Comparison of ENCODE assay signal across 11 cellular contexts in the genomic region with DNA sequence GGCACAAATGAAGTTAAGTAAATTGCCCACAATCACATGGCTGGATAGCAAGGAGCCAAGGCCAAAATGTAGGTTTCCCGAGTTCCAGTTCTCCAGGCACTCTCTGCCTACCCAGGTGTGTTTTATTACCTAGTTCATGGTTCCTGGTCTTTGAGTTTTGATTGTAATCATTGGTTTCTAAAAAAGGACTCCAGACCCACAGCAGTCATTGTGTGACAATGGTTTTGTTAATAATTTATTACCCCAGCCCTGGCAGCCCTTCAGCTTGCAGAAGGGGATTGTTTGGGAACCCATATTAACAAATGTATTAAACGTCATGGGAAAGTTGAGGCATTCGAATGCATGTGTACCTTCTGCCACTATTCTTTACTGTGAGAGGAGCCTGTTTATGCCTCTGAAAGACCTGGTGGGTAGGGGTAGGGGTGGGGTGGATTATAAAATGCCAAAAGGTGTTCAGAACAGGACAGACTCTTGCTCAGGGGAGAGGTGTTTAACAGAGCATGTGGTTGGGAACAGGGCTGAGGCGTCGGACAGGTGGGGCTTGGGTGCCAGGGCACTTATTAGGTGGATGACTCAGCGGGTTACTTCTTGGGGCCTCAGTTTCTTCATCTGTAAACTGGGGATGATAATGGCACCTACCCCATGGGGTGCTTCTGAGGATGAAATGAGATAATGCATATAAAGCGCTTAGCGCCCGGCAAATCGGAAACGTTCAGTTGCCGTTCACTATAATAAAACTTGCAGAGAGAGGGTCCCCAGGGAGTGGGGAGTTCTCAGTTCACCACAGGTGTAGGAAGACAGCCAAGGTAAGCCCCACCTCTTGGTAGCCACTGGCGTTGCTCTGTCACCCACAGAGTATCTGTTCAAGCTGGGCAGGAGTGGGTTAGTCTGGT.
DNase-seq lines count a peak whose midpoint lies in the region; ATAC-seq, FAIRE-seq and TF ChIP-seq lines count a peak whose summit lies in the region.
"Had no signal": no experiment of that assay in that cellular context is flagged by ENCODE, and none has a peak within 500 bp of the region (broad histone marks: within the 10 kb centered on the region; RNA-seq: fewer than 3 reads in every experiment).

No MANE protein-coding gene starts in this region.

- H3K4me3 ChIP-seq in small intestine (ENCODE audit: low read depth in 1 of 2, low read length in 2 of 2) (no peak overlapping the region), SK-N-SH (ENCODE audit: low read depth in 2 of 2, low read length in 1 of 2) (no peak overlapping the region)
- H3K4me3 ChIP-seq: sigmoid colon had no signal

- no peak for TF ChIP-seq EP300 in SK-N-SH (IDR thresholded peaks at IDR 0.05; ENCODE audit: borderline replicate concordance in 1 of 2, low read depth in 1 of 2, low read length in 1 of 2)

- no peaks in the 10 kb centered on the region for H3K9me3 Mint-ChIP-seq in activated B cell treated with CpG ODN at 0.5 μM for 24 hours
- no peaks in the 10 kb centered on the region for H3K9me3 Mint-ChIP-seq in effector memory CD8-positive, alpha-beta T cell

- DNase-seq in activated B cell treated with CpG ODN at 0.5 μM for 24 hours (no peak), small intestine (peak; percentile 83), SK-N-SH (no peak), AG20443 (ENCODE audit: low spot score) (no peak)
- DNase-seq in effector memory CD8-positive, alpha-beta T cell, result no peak
- DNase-seq: activated CD4-positive, alpha-beta T cell treated with anti-CD3 and anti-CD28 coated beads for 36 hours; activated gamma-delta T cell treated with Interleukin-2 at 50 U/mL for 16 hours; cerebellar nuclear complex; sigmoid colon had no signal

- H4K20me1 ChIP-seq in SK-N-SH (ENCODE audit: insufficient read depth), result no peaks in the 10 kb centered on the region

- no peaks in the 10 kb centered on the region for H3K36me3 ChIP-seq in small intestine (ENCODE audit: control insufficient read depth in 2 of 2, insufficient read depth in 2 of 2, low read length in 2 of 2)
- no peaks in the 10 kb centered on the region for H3K36me3 ChIP-seq in SK-N-SH (replicated peaks in 1 of 2; ENCODE audit: control insufficient read depth in 1 of 2, insufficient read depth in 2 of 2, low read length in 1 of 2)

- H3K27ac Mint-ChIP-seq in activated B cell treated with CpG ODN at 0.5 μM for 24 hours, result peak overlapping the region; percentile 30
- H3K27ac Mint-ChIP-seq in effector memory CD8-positive, alpha-beta T cell, result no peak overlapping the region
- H3K27ac Mint-ChIP-seq: activated CD4-positive, alpha-beta T cell treated with anti-CD3 and anti-CD28 coated beads for 36 hours had no signal

- peak; percentile 35 for ATAC-seq in GM19397 (IDR thresholded peaks at IDR 0.05; ENCODE audit: unreplicated experiment)
- peak; percentile 38 for ATAC-seq in HG02938 (IDR thresholded peaks at IDR 0.05; ENCODE audit: unreplicated experiment)
- ATAC-seq in activated B cell treated with CpG ODN at 0.5 μM for 24 hours (ENCODE audit: low read depth), result no peak
- ATAC-seq in effector memory CD8-positive, alpha-beta T cell (replicated peaks), result no peak
- ATAC-seq: activated CD4-positive, alpha-beta T cell treated with anti-CD3 and anti-CD28 coated beads for 36 hours had no signal

- H3K4me1 ChIP-seq in small intestine (ENCODE audit: control insufficient read depth in 2 of 2, insufficient read depth in 1 of 2, low read depth in 1 of 2, low read length in 1 of 2) (peaks cover 0 to 11% of the 10 kb centered on the region in 2 donors), SK-N-SH (ENCODE audit: control insufficient read depth in 1 of 2, insufficient read depth in 2 of 2, low read depth in 1 of 2, low read length in 1 of 2) (peaks cover 0 to 13% of the 10 kb centered on the region in 2 experiments; a peak in 1 of 4 replicates)

- POLR2A ChIA-PET in activated B cell treated with CpG ODN at 0.5 μM for 24 hours (lab: Charles Lee), result no interaction called here
- POLR2A ChIA-PET in SK-N-SH (lab: Yijun Ruan, JAX), result no interaction called here

- H3K27me3 ChIP-seq in small intestine (ENCODE audit: control insufficient read depth in 2 of 2, insufficient read depth in 2 of 2, low read length in 2 of 2) (no peaks in the 10 kb centered on the region), SK-N-SH (ENCODE audit: insufficient read depth) (no peaks in the 10 kb centered on the region)
- H3K27me3 ChIP-seq: sigmoid colon had no signal

- H3K9ac ChIP-seq in SK-N-SH, result no peak overlapping the region

- H3K4me3 Mint-ChIP-seq in activated B cell treated with CpG ODN at 0.5 μM for 24 hours, result no peak overlapping the region
- H3K4me3 Mint-ChIP-seq in effector memory CD8-positive, alpha-beta T cell, result no peak overlapping the region
- H3K4me3 Mint-ChIP-seq: activated CD4-positive, alpha-beta T cell treated with anti-CD3 and anti-CD28 coated beads for 36 hours had no signal

- H3K9me3 ChIP-seq in small intestine (ENCODE audit: control insufficient read depth, low read depth), result no peaks in the 10 kb centered on the region
- H3K9me3 ChIP-seq in SK-N-SH, result no peaks in the 10 kb centered on the region
- H3K9me3 ChIP-seq: sigmoid colon had no signal

- intact Hi-C loops in activated B cell treated with CpG ODN at 0.5 μM for 24 hours (cut with micrococcal nuclease), result no loop called here

- H3K27ac ChIP-seq in small intestine (ENCODE audit: low read depth in 1 of 2, low read length in 1 of 2) (peak overlapping the region in 1 of 2 donors; percentile 71), SK-N-SH (ENCODE audit: low read depth in 2 of 2, low read length in 1 of 2) (no peak overlapping the region)
- H3K27ac ChIP-seq: sigmoid colon had no signal

- no peak overlapping the region for H3K4me2 ChIP-seq in SK-N-SH

- H3K9me2 ChIP-seq in SK-N-SH, result no peaks in the 10 kb centered on the region

- FAIRE-seq in small intestine (lab: Jason Lieb, UNC), result no peak

- CTCF ChIA-PET in activated B cell treated with CpG ODN at 0.5 μM for 24 hours (lab: Charles Lee), result no interaction called here
- CTCF ChIA-PET in SK-N-SH (lab: Yijun Ruan, JAX), result interaction anchor here (0.5 to 1.5 kb wide), 3 partner anchors 8 to 385 kb away, joined by 3 to 4 read pairs (median 3); no protein-coding TSS in a partner anchor

- no peak overlapping the region for H2AFZ ChIP-seq in SK-N-SH (ENCODE audit: low read depth)

- H3K36me3 Mint-ChIP-seq in activated B cell treated with CpG ODN at 0.5 μM for 24 hours (ENCODE audit: low read depth), result peaks cover 90% of the 10 kb centered on the region
- H3K36me3 Mint-ChIP-seq in effector memory CD8-positive, alpha-beta T cell (ENCODE audit: insufficient read depth), result peaks cover 14% of the 10 kb centered on the region

- 32 to 72% (median 50%) methylated on average over 13 of the region's 13 CpGs for WGBS in small intestine, 3 donors
- WGBS in SK-N-SH (ENCODE audit: low lambda C conversion rate), result 82% methylated on average over 13 of the region's 13 CpGs

- H3K27me3 Mint-ChIP-seq in activated B cell treated with CpG ODN at 0.5 μM for 24 hours, result no peaks in the 10 kb centered on the region
- H3K27me3 Mint-ChIP-seq in effector memory CD8-positive, alpha-beta T cell, result no peaks in the 10 kb centered on the region
- H3K27me3 Mint-ChIP-seq: activated CD4-positive, alpha-beta T cell treated with anti-CD3 and anti-CD28 coated beads for 36 hours had no signal

- H3K4me1 Mint-ChIP-seq in activated B cell treated with CpG ODN at 0.5 μM for 24 hours, result peaks cover 13% of the 10 kb centered on the region
- peaks cover 4% of the 10 kb centered on the region in 2 donors for H3K4me1 Mint-ChIP-seq in effector memory CD8-positive, alpha-beta T cell (ENCODE audit: low read depth in 2 of 2)

- no peak for TF ChIP-seq CTCF in activated B cell treated with CpG ODN at 0.5 μM for 24 hours (IDR thresholded peaks at IDR 0.05)
- no peak for TF ChIP-seq CTCF in SK-N-SH (IDR thresholded peaks at IDR 0.05)

- no peaks in the 10 kb centered on the region for H3F3A ChIP-seq in SK-N-SH (replicated peaks; ENCODE audit: insufficient read depth)

- no peaks in the 10 kb centered on the region for H3K79me2 ChIP-seq in SK-N-SH (ENCODE audit: insufficient read depth)

- no peak for TF ChIP-seq RAD21 in SK-N-SH (IDR thresholded peaks at IDR 0.05; ENCODE audit: low read length)

TF ChIP-seq in SK-N-SH, 30 proteins besides CTCF, POLR2A, EP300 and RAD21:
- TF ChIP-seq SIN3A (IDR thresholded peaks at IDR 0.05; ENCODE audit: borderline replicate concordance, low read depth, low read length) (no peak), CHD2 (IDR thresholded peaks at IDR 0.05; ENCODE audit: low read length, partially characterized antibody) (no peak), TCF12 (IDR thresholded peaks at IDR 0.05) (no peak), GABPA (IDR thresholded peaks at IDR 0.05; ENCODE audit: low read depth) (no peak), EZH2phosphoT487 (IDR thresholded peaks at IDR 0.05; ENCODE audit: borderline replicate concordance, low read depth) (no peak)
- TF ChIP-seq, protein P1, sequence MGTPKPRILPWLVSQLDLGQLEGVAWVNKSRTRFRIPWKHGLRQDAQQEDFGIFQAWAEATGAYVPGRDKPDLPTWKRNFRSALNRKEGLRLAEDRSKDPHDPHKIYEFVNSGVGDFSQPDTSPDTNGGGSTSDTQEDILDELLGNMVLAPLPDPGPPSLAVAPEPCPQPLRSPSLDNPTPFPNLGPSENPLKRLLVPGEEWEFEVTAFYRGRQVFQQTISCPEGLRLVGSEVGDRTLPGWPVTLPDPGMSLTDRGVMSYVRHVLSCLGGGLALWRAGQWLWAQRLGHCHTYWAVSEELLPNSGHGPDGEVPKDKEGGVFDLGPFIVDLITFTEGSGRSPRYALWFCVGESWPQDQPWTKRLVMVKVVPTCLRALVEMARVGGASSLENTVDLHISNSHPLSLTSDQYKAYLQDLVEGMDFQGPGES (IDR thresholded peaks at IDR 0.05; ENCODE audit: low read depth, low read length), result no peak
TF ChIP-seq in SK-N-SH: peak in this region for 0.

Comparison
In these comparisons a context has a peak if more than half of its experiments do, and no peak if none do; other contexts are left out.
1. ATAC-seq: peak in GM19397 (single experiment) and HG02938 (single experiment); none in activated B cell treated with CpG ODN at 0.5 μM for 24 hours (single experiment) and effector memory CD8-positive, alpha-beta T cell (single experiment).